9 cellular contexts compared by ENCODE assay signal in genomic region chr1:230215049-230215448, GRCh38.
DNase-seq lines count a peak whose midpoint lies in the region; ATAC-seq, FAIRE-seq and TF ChIP-seq lines count a peak whose summit lies in the region.
"Had no signal": no experiment of that assay in that cellular context is flagged by ENCODE, and none has a peak within 500 bp of the region (broad histone marks: within the 10 kb centered on the region; RNA-seq: fewer than 3 reads in every experiment).

No MANE protein-coding gene starts in this region.

- DNase-seq in GM19239 (ENCODE audit: insufficient read length, low spot score) (no peak), adipocyte (ENCODE audit: low read depth) (peak; percentile 22), left ventricle myocardium inferior (peak; percentile 64), NCI-H1417 treated with DMSO at 0.1 percent for 48 hours (lab: John Stamatoyannopoulos, UW) (no peak)
- no peak for DNase-seq in stimulated activated naive CD4-positive, alpha-beta T cell (lab: John Stamatoyannopoulos, UW)

- intact Hi-C loops in left ventricle myocardium inferior (cut with micrococcal nuclease): no loop called here

- H3K4me1 ChIP-seq in adipocyte (ENCODE audit: control insufficient read depth, insufficient read depth, low read length) (peaks cover 40% of the 10 kb centered on the region), left ventricle myocardium inferior (peaks cover 44% of the 10 kb centered on the region), skeletal muscle satellite cell (ENCODE audit: control insufficient read depth, insufficient read depth, low read length) (peaks cover 15% of the 10 kb centered on the region)

- H3K27ac ChIP-seq in left ventricle myocardium inferior (replicated peaks): peak overlapping the region; percentile 51
- H3K27ac ChIP-seq: HL-60 had no signal

- no peaks in the 10 kb centered on the region for H3K36me3 ChIP-seq in adipocyte (ENCODE audit: control insufficient read depth, insufficient read depth, low read length, severe bottlenecking)
- H3K36me3 ChIP-seq in left ventricle myocardium inferior: no peaks in the 10 kb centered on the region
- no peaks in the 10 kb centered on the region for H3K36me3 ChIP-seq in skeletal muscle satellite cell (ENCODE audit: insufficient read depth, low read length)

- peak; percentile 83 for TF ChIP-seq CTCF in left ventricle myocardium inferior (IDR thresholded peaks at IDR 0.05; ENCODE audit: borderline replicate concordance)

- ATAC-seq in HG02981 (IDR thresholded peaks at IDR 0.05; ENCODE audit: unreplicated experiment) (no peak), HG03280 (IDR thresholded peaks at IDR 0.05; ENCODE audit: unreplicated experiment) (no peak)

- FAIRE-seq in GM19239 (lab: Jason Lieb, UNC): peak; percentile 53

- H3K9ac ChIP-seq in adipocyte (ENCODE audit: low read length) (peak overlapping the region; percentile 41), skeletal muscle satellite cell (ENCODE audit: low read depth, low read length) (peak overlapping the region; percentile 27)

- peak overlapping the region; percentile 11 for H3K4me2 ChIP-seq in skeletal muscle satellite cell (ENCODE audit: low read length)

- peak overlapping the region; percentile 30 for H3K4me3 ChIP-seq in adipocyte (ENCODE audit: low read length)
- no peak overlapping the region for H3K4me3 ChIP-seq in left ventricle myocardium inferior
- no peak overlapping the region for H3K4me3 ChIP-seq in skeletal muscle satellite cell (ENCODE audit: low read length)

- H3K9me3 ChIP-seq in adipocyte (ENCODE audit: control insufficient read depth, low read length) (no peaks in the 10 kb centered on the region), left ventricle myocardium inferior (replicated peaks) (no peaks in the 10 kb centered on the region), skeletal muscle satellite cell (replicated peaks; ENCODE audit: low read length) (no peaks in the 10 kb centered on the region)

- no peaks in the 10 kb centered on the region for H3K27me3 ChIP-seq in adipocyte (replicated peaks; ENCODE audit: control insufficient read depth, insufficient read depth, low read length)
- H3K27me3 ChIP-seq in left ventricle myocardium inferior (ENCODE audit: low read depth): no peaks in the 10 kb centered on the region
- H3K27me3 ChIP-seq in skeletal muscle satellite cell (ENCODE audit: control insufficient read depth, insufficient read depth, low read length): no peaks in the 10 kb centered on the region

Comparison
In these comparisons a context has a peak if more than half of its experiments do, and no peak if none do; other contexts are left out.
1. DNase-seq: peak in adipocyte (single experiment) and left ventricle myocardium inferior (single experiment); none in GM19239 (single experiment), NCI-H1417 treated with DMSO at 0.1 percent for 48 hours (single experiment) and stimulated activated naive CD4-positive, alpha-beta T cell (0 of 6).